1 cellular context compared by ENCODE assay signal in the genomic region with DNA sequence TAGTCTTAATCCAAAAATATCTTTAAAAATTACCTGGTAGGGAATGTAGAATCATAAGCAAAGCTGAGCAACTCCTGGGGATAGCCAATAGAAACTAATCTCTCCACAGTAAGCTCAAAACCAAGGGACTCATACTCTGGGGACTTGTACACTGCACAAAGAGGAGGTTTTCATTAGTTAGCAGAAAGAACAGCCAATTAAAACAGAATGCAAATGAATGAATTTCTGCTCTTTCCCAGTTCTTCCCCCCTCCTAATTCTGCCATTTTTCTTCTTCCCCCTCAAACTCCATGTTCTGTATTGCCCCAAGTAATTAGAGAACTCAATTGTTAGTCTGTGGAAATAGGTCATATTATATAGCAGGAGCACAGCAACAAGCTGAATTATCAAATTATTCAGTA.
TF ChIP-seq lines count a peak whose summit lies in the region.

No MANE protein-coding gene starts in this region.

TF ChIP-seq in WTC11, 78 proteins besides CTCF, POLR2A, EP300 and RAD21 (continued from another document):
- TF ChIP-seq ATF6 (CRISPR knock-in tag; IDR thresholded peaks at IDR 0.05): no peak
TF ChIP-seq in WTC11: peak in this region for 0.
